Comparison of ENCODE assay signal across 18 cellular contexts in genomic region chr1:87074001-87074795, GRCh38.
"Had no signal": no experiment of that assay in that cellular context is flagged by ENCODE, and none has a peak within 500 bp of the region (broad histone marks: within the 10 kb centered on the region; RNA-seq: fewer than 3 reads in every experiment).

No MANE protein-coding gene starts in this region.

- FAIRE-seq: bronchial epithelial cell, colon, kidney, urothelium cell line had no signal

- H3K36me3 ChIP-seq: left lung, neutrophil, thyroid gland had no signal

- H3K4me1 ChIP-seq: left lung, thyroid gland had no signal

- H3K4me3 ChIP-seq: left lung, thyroid gland had no signal

- H3K27ac Mint-ChIP-seq: activated CD4-positive, alpha-beta T cell treated with anti-CD3 and anti-CD28 coated beads, Interleukin-2, amount 10 ng/mL, durations not matched to agents 7 days and 5 days; activated naive CD8-positive, alpha-beta T cell treated with anti-CD3 and anti-CD28 coated beads, Interleukin-2, amount 10 ng/mL, durations not matched to agents 7 days and 5 days; stimulated activated memory B cell treated with anti-CD40 and anti-IgM and Interleukin-4, amounts not matched to agents 10 μg/mL and 1 μg/mL and 100 μg/mL, for 72 hours had no signal

- H3K4me1 Mint-ChIP-seq: activated CD4-positive, alpha-beta T cell treated with anti-CD3 and anti-CD28 coated beads, Interleukin-2, amount 10 ng/mL, durations not matched to agents 7 days and 5 days; activated naive CD8-positive, alpha-beta T cell treated with anti-CD3 and anti-CD28 coated beads, Interleukin-2, amount 10 ng/mL, durations not matched to agents 7 days and 5 days; stimulated activated memory B cell treated with anti-CD40 and anti-IgM and Interleukin-4, amounts not matched to agents 10 μg/mL and 1 μg/mL and 100 μg/mL, for 72 hours had no signal

- H3K4me3 Mint-ChIP-seq: activated CD4-positive, alpha-beta T cell treated with anti-CD3 and anti-CD28 coated beads, Interleukin-2, amount 10 ng/mL, durations not matched to agents 7 days and 5 days; activated naive CD8-positive, alpha-beta T cell treated with anti-CD3 and anti-CD28 coated beads, Interleukin-2, amount 10 ng/mL, durations not matched to agents 7 days and 5 days; naive B cell; stimulated activated memory B cell treated with anti-CD40 and anti-IgM and Interleukin-4, amounts not matched to agents 10 μg/mL and 1 μg/mL and 100 μg/mL, for 72 hours had no signal

- H3K9me3 ChIP-seq: left lung, neutrophil, thyroid gland had no signal

- H3K27me3 ChIP-seq: left lung, neutrophil, thyroid gland had no signal

- ATAC-seq: left lung; stimulated activated memory B cell treated with anti-CD40 and anti-IgM and Interleukin-4, amounts not matched to agents 10 μg/mL and 1 μg/mL and 100 μg/mL, for 72 hours had no signal

- H3K27ac ChIP-seq: left lung, neutrophil, thyroid gland had no signal

- DNase-seq: activated CD4-positive, alpha-beta T cell treated with anti-CD3 and anti-CD28 coated beads, Interleukin-2, amount 10 ng/mL, durations not matched to agents 7 days and 5 days; activated CD8-positive, alpha-beta memory T cell treated with anti-CD3 and anti-CD28 coated beads for 24 hours; activated naive CD4-positive, alpha-beta T cell; activated naive CD8-positive, alpha-beta T cell treated with anti-CD3 and anti-CD28 coated beads, Interleukin-2, amount 10 ng/mL, durations not matched to agents 7 days and 5 days; aorta; kidney; left lung; mammary epithelial cell; naive B cell; posterior cingulate gyrus; retina; stimulated activated CD4-positive, alpha-beta T cell treated with anti-CD3 and anti-CD28 coated beads, Interleukin-2, amount 100 ng/mL, for 48 hours; thyroid gland had no signal

- H3K9me3 Mint-ChIP-seq: activated CD4-positive, alpha-beta T cell treated with anti-CD3 and anti-CD28 coated beads, Interleukin-2, amount 10 ng/mL, durations not matched to agents 7 days and 5 days; activated naive CD8-positive, alpha-beta T cell treated with anti-CD3 and anti-CD28 coated beads, Interleukin-2, amount 10 ng/mL, durations not matched to agents 7 days and 5 days; naive B cell; stimulated activated memory B cell treated with anti-CD40 and anti-IgM and Interleukin-4, amounts not matched to agents 10 μg/mL and 1 μg/mL and 100 μg/mL, for 72 hours had no signal

- H3K27me3 Mint-ChIP-seq: activated CD4-positive, alpha-beta T cell treated with anti-CD3 and anti-CD28 coated beads, Interleukin-2, amount 10 ng/mL, durations not matched to agents 7 days and 5 days; activated naive CD8-positive, alpha-beta T cell treated with anti-CD3 and anti-CD28 coated beads, Interleukin-2, amount 10 ng/mL, durations not matched to agents 7 days and 5 days; naive B cell; stimulated activated memory B cell treated with anti-CD40 and anti-IgM and Interleukin-4, amounts not matched to agents 10 μg/mL and 1 μg/mL and 100 μg/mL, for 72 hours had no signal
